In genomic region chr3:190995156-190995555, GRCh38 we compare ENCODE assay signal across 22 cellular contexts.
"Had no signal": no experiment of that assay in that cellular context is flagged by ENCODE, and none has a peak within 500 bp of the region (broad histone marks: within the 10 kb centered on the region; RNA-seq: fewer than 3 reads in every experiment).

No MANE protein-coding gene starts in this region.

- H3K4me3 ChIP-seq: MG63 had no signal

- H3K9me3 ChIP-seq: MG63, SK-N-SH had no signal

- ATAC-seq: T-cell had no signal

- H3K36me3 ChIP-seq: MG63 had no signal

- FAIRE-seq: RCC 7860 had no signal

- H3K9ac ChIP-seq: SK-N-SH had no signal

- H3K27me3 ChIP-seq: MG63 had no signal

- H3K4me2 ChIP-seq: SK-N-SH had no signal

- DNase-seq: KBM-7, MG63, NCI-H1092, NCI-H1105 treated with DMSO at 0.1 percent for 48 hours, NCI-H1417 treated with DMSO at 0.1 percent for 48 hours, NCI-H146, NCI-H1694 treated with DMSO at 0.1 percent for 48 hours, NCI-H1930, NCI-H2081, NCI-H2107, NCI-H2227 treated with DMSO at 0.1 percent for 48 hours, NCI-H510A, NCI-H524 treated with DMSO at 0.1 percent for 48 hours, NCI-H69, NCI-H774, Right ventricle myocardium superior, RPMI8226, SIG-M5, SK-N-SH, SW 1271, T-cell had no signal
